Comparison of ENCODE assay signal across 1 cellular context in genomic region chr3:32438596-32439344, GRCh38.
TF ChIP-seq lines count a peak whose summit lies in the region.

No MANE protein-coding gene starts in this region.

TF ChIP-seq in SK-N-SH treated with all-trans-retinoic acid at 6 μM for 48 hours, 23 proteins besides CTCF, POLR2A, EP300 and RAD21 (continued from another document):
- TF ChIP-seq TSHZ2 (CRISPR knock-in tag; IDR thresholded peaks at IDR 0.05) = no peak
- TF ChIP-seq ESRRG (CRISPR knock-in tag; IDR thresholded peaks at IDR 0.05) = no peak
- no peak for TF ChIP-seq RARB (CRISPR knock-in tag; IDR thresholded peaks at IDR 0.05)
- TF ChIP-seq ISL1 (CRISPR knock-in tag; IDR thresholded peaks at IDR 0.05) = no peak; the same call in 1 of the 2 replicates
- TF ChIP-seq PATZ1 (CRISPR knock-in tag; IDR thresholded peaks at IDR 0.05; ENCODE audit: borderline replicate concordance) = no peak
- TF ChIP-seq TOX (CRISPR knock-in tag; IDR thresholded peaks at IDR 0.05; ENCODE audit: borderline replicate concordance) = no peak
- TF ChIP-seq ZC3H10 (CRISPR knock-in tag; IDR thresholded peaks at IDR 0.05) = no peak
- no peak for TF ChIP-seq ARNTL (CRISPR knock-in tag; IDR thresholded peaks at IDR 0.05; ENCODE audit: borderline replicate concordance, low read depth)
- no peak for TF ChIP-seq CREB5 (CRISPR knock-in tag; IDR thresholded peaks at IDR 0.05; ENCODE audit: low read depth)
- no peak for TF ChIP-seq OSR1 (CRISPR knock-in tag; IDR thresholded peaks at IDR 0.05)
- TF ChIP-seq GLIS3 (CRISPR knock-in tag; IDR thresholded peaks at IDR 0.05) = no peak
- no peak for TF ChIP-seq ZNF8 (CRISPR knock-in tag; IDR thresholded peaks at IDR 0.05)
- no peak for TF ChIP-seq TCF4 (CRISPR knock-in tag; IDR thresholded peaks at IDR 0.05; ENCODE audit: borderline replicate concordance)
- TF ChIP-seq CSDC2 (CRISPR knock-in tag; IDR thresholded peaks at IDR 0.05) = no peak
- TF ChIP-seq CSRNP3 (CRISPR knock-in tag; IDR thresholded peaks at IDR 0.05) = no peak
- TF ChIP-seq ZNF70 (CRISPR knock-in tag; IDR thresholded peaks at IDR 0.05) = no peak
